7 cellular contexts compared by ENCODE assay signal in the genomic region with DNA sequence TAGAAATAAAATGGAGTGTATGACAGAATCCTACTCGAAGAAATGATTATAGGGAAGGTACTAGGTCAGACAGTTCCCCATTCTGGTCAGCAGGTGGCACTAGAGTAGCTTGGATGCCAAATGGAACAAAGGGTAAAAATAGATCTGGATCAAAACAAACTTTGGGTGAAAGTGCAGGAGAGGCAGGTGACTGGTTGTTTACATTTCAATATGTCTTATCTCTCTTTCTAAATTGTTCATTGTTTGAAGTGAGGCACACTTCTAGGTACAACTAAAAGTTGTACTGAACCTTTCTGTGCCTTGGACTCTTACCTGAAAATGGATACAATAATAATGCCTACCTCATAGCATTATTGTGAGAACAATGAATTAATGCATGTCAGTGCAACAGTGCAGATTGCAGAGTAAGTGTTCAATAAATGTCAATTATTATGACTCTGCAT.
DNase-seq lines count a peak whose midpoint lies in the region; ATAC-seq and TF ChIP-seq lines count a peak whose summit lies in the region.

No MANE protein-coding gene starts in this region.

- H3K4me3 ChIP-seq in astrocyte of the cerebellum (ENCODE audit: low read depth, low read length), result no peak overlapping the region
- H3K4me3 ChIP-seq in spleen, result no peak overlapping the region

- peaks cover 0 to 13% (median 6%) of the 10 kb centered on the region in 6 donors for H3K4me1 ChIP-seq in spleen

- no peak overlapping the region for H3K27ac ChIP-seq in spleen

- in situ Hi-C loops in astrocyte of the cerebellum (cut with HindIII; ENCODE audit: low sequenced_read_pairs), result no loop called here

- intact Hi-C loops in spleen (cut with DNase I; ENCODE audit: low total_unique reads), result loop anchor here (2.0 to 5.0 kb wide), 2 partner anchors 169 to 391 kb away; no protein-coding TSS in a partner anchor

- DNase-seq in NCI-H187 (lab: John Stamatoyannopoulos, UW) (peak; percentile 17 to 30), T-helper 9 cell (peak; percentile 58), astrocyte of the cerebellum (ENCODE audit: low read depth) (peak; percentile 59), hypothalamus (lab: John Stamatoyannopoulos, UW) (peak in 35 of 51 donors; percentile 1 to 69 (median 30)), spleen (no peak)

- no peaks in the 10 kb centered on the region for H3K9me3 ChIP-seq in spleen

- no peaks in the 10 kb centered on the region for H3K36me3 ChIP-seq in spleen

- 6 to 9% (median 9%) methylated on average over 1 of the region's 1 CpG for WGBS in spleen, 5 donors

- TF ChIP-seq CTCF in astrocyte of the cerebellum (IDR thresholded peaks at IDR 0.05; ENCODE audit: low read depth, low read length, missing control alignments) (peak; percentile 84), spleen (IDR thresholded peaks at IDR 0.05 in 8 of 11, conservative IDR thresholded peaks at IDR 0.05 in 3 of 11) (peak; percentile 83 to 96 (median 93))

- no peak for TF ChIP-seq POLR2A in spleen (IDR thresholded peaks at IDR 0.05)

- no peaks in the 10 kb centered on the region for H3K27me3 ChIP-seq in spleen (replicated peaks in 1 of 7)

- peak; percentile 59 for ATAC-seq in GM18499 (IDR thresholded peaks at IDR 0.05; ENCODE audit: insufficient read depth, unreplicated experiment)
- peak; percentile 66 for ATAC-seq in HG02870 (IDR thresholded peaks at IDR 0.05; ENCODE audit: unreplicated experiment)
